In genomic region chr16:11783319-11784047, GRCh38 we compare ENCODE assay signal across 8 cellular contexts. TPM values are rescaled to one million over a fixed set of nuclear protein-coding genes. Genes with fewer than 3 reads are reported as not detected.
DNase-seq lines count a peak whose midpoint lies in the region; ATAC-seq and TF ChIP-seq lines count a peak whose summit lies in the region.

No MANE protein-coding gene starts in this region.

- no peak for TF ChIP-seq POLR2A in gastroesophageal sphincter (IDR thresholded peaks at IDR 0.05)

- peak overlapping the region; percentile 58 to 87 for H3K4me3 ChIP-seq in CD4-positive, alpha-beta memory T cell (ENCODE audit: low read length in 2 of 2)
- H3K4me3 ChIP-seq in gastroesophageal sphincter (peak overlapping the region in 1 of 2 donors; percentile 23), skeletal muscle tissue (ENCODE audit: low read length in 3 of 3) (peak overlapping the region; percentile 29 to 34 (median 31))

- H3K4me1 ChIP-seq in CD4-positive, alpha-beta memory T cell (ENCODE audit: insufficient read depth, low read length): peaks cover 75% of the 10 kb centered on the region
- H3K4me1 ChIP-seq in gastroesophageal sphincter (peaks cover 14 to 77% (median 23%) of the 10 kb centered on the region in 3 donors), skeletal muscle tissue (ENCODE audit: control insufficient read depth in 3 of 3, insufficient read depth in 3 of 3, low read length in 3 of 3) (peaks cover 25 to 27% (median 25%) of the 10 kb centered on the region in 3 donors)

- H3K4me1 Mint-ChIP-seq in CD4-positive, alpha-beta memory T cell: peaks cover 42 to 66% (median 54%) of the 10 kb centered on the region in 4 donors
- H3K4me1 Mint-ChIP-seq in IgD-negative memory B cell: peaks cover 45 to 55% (median 50%) of the 10 kb centered on the region in 3 donors
- peaks cover 73% of the 10 kb centered on the region for H3K4me1 Mint-ChIP-seq in activated T-cell treated with anti-CD3 and anti-CD28 coated beads, Interleukin-2, amount 50 U/mL, for 24 hours (ENCODE audit: low read depth)

- no peak for TF ChIP-seq EP300 in gastroesophageal sphincter (IDR thresholded peaks at IDR 0.05)

- H3K27me3 ChIP-seq in CD4-positive, alpha-beta memory T cell (ENCODE audit: insufficient read depth, low read length): no peaks in the 10 kb centered on the region
- H3K27me3 ChIP-seq in gastroesophageal sphincter (no peaks in the 10 kb centered on the region), skeletal muscle tissue (ENCODE audit: control insufficient read depth in 3 of 3, insufficient read depth in 3 of 3, low read length in 3 of 3) (no peaks in the 10 kb centered on the region)

- peaks cover 0 to 26% of the 10 kb centered on the region in 2 donors for H3K36me3 Mint-ChIP-seq in CD4-positive, alpha-beta memory T cell
- H3K36me3 Mint-ChIP-seq in IgD-negative memory B cell: peaks cover 3% of the 10 kb centered on the region
- peaks cover 44% of the 10 kb centered on the region for H3K36me3 Mint-ChIP-seq in activated T-cell treated with anti-CD3 and anti-CD28 coated beads, Interleukin-2, amount 50 U/mL, for 24 hours (ENCODE audit: low read depth)

- POLR2A ChIA-PET in CD4-positive, alpha-beta memory T cell (lab: Charles Lee; ENCODE audit: partially characterized antibody): interaction anchor here (0.9 to 8.3 kb wide), 7 partner anchors 8 to 68 kb away, joined by 3 to 155 read pairs (median 4); partner anchors contain the start of genes RSL1D1, TXNDC11 and ZC3H7A

- peak overlapping the region; percentile 11 to 38 (median 35) for H3K9ac ChIP-seq in skeletal muscle tissue (ENCODE audit: low read depth in 1 of 3, low read length in 3 of 3)

- CTCF ChIA-PET in CD4-positive, alpha-beta memory T cell (lab: Charles Lee; ENCODE audit: partially characterized antibody): interaction anchor here (0.5 to 3.3 kb wide), 3 partner anchors 10 to 49 kb away, joined by 3 to 24 read pairs (median 4); partner anchors contain the start of gene ZC3H7A

- no peaks in the 10 kb centered on the region for H3K9me3 Mint-ChIP-seq in CD4-positive, alpha-beta memory T cell
- H3K9me3 Mint-ChIP-seq in IgD-negative memory B cell: no peaks in the 10 kb centered on the region
- no peaks in the 10 kb centered on the region for H3K9me3 Mint-ChIP-seq in activated T-cell treated with anti-CD3 and anti-CD28 coated beads, Interleukin-2, amount 50 U/mL, for 24 hours

- peak; percentile 79 to 88 (median 84) for DNase-seq in CD4-positive, alpha-beta memory T cell
- peak; percentile 62 for DNase-seq in activated T-cell treated with anti-CD3 and anti-CD28 coated beads, Interleukin-2, amount 50 U/mL, for 24 hours
- DNase-seq in NCI-H345 treated with DMSO at 0.1 percent for 48 hours (lab: John Stamatoyannopoulos, UW; ENCODE audit: unreplicated experiment) (no peak), NCI-H748 (lab: John Stamatoyannopoulos, UW; ENCODE audit: unreplicated experiment) (no peak)

- no peaks in the 10 kb centered on the region for H3K9me3 ChIP-seq in CD4-positive, alpha-beta memory T cell (ENCODE audit: control insufficient read depth in 1 of 2, low read length in 2 of 2)
- no peaks in the 10 kb centered on the region for H3K9me3 ChIP-seq in gastroesophageal sphincter
- H3K9me3 ChIP-seq in skeletal muscle tissue (ENCODE audit: control insufficient read depth in 3 of 3, low read length in 3 of 3): no peaks in the 10 kb centered on the region

- no peaks in the 10 kb centered on the region for H3K27me3 Mint-ChIP-seq in CD4-positive, alpha-beta memory T cell
- H3K27me3 Mint-ChIP-seq in IgD-negative memory B cell: no peaks in the 10 kb centered on the region
- H3K27me3 Mint-ChIP-seq in activated T-cell treated with anti-CD3 and anti-CD28 coated beads, Interleukin-2, amount 50 U/mL, for 24 hours: no peaks in the 10 kb centered on the region

- peak overlapping the region; percentile 82 to 90 (median 86) for H3K4me3 Mint-ChIP-seq in CD4-positive, alpha-beta memory T cell
- H3K4me3 Mint-ChIP-seq in IgD-negative memory B cell: peak overlapping the region; percentile 82 to 94 (median 90)
- H3K4me3 Mint-ChIP-seq in activated T-cell treated with anti-CD3 and anti-CD28 coated beads, Interleukin-2, amount 50 U/mL, for 24 hours: peak overlapping the region; percentile 74

- intact Hi-C loops in CD4-positive, alpha-beta memory T cell (cut with micrococcal nuclease): loop anchor here (1.0 to 2.0 kb wide), 4 partner anchors 14 to 131 kb away; partner anchors contain the start of genes GSPT1, RSL1D1, TXNDC11 and ZC3H7A

- H3K27ac Mint-ChIP-seq in CD4-positive, alpha-beta memory T cell: peak overlapping the region; percentile 97 to 100 (median 98)
- H3K27ac Mint-ChIP-seq in IgD-negative memory B cell: peak overlapping the region; percentile 96 to 99 (median 97)
- H3K27ac Mint-ChIP-seq in activated T-cell treated with anti-CD3 and anti-CD28 coated beads, Interleukin-2, amount 50 U/mL, for 24 hours: peak overlapping the region; percentile 98

- peak overlapping the region; percentile 96 for H3K27ac ChIP-seq in CD4-positive, alpha-beta memory T cell (ENCODE audit: low read depth, low read length)
- peak overlapping the region; percentile 82 to 89 (median 88) for H3K27ac ChIP-seq in gastroesophageal sphincter
- H3K27ac ChIP-seq in skeletal muscle tissue (ENCODE audit: low read depth, low read length): peak overlapping the region; percentile 80

- peak in 1 of 4 experiments; percentile 1 for TF ChIP-seq CTCF in gastroesophageal sphincter (IDR thresholded peaks at IDR 0.05)

- ATAC-seq in GM19455 (IDR thresholded peaks at IDR 0.05; ENCODE audit: unreplicated experiment): peak; percentile 52
- peak; percentile 48 for ATAC-seq in gastroesophageal sphincter

- H3K36me3 ChIP-seq in CD4-positive, alpha-beta memory T cell (ENCODE audit: insufficient read depth, low read length): no peaks in the 10 kb centered on the region
- H3K36me3 ChIP-seq in gastroesophageal sphincter (peaks cover 0 to 15% of the 10 kb centered on the region in 2 donors), skeletal muscle tissue (ENCODE audit: control insufficient read depth in 3 of 3, insufficient read depth in 3 of 3, low read length in 3 of 3) (peaks cover 0 to 6% (median 0%) of the 10 kb centered on the region in 3 donors)

- WGBS in gastroesophageal sphincter (ENCODE audit: low coverage in 1 of 2), 2 donors: 3 to 13% methylated on average over 4 to 5 of the region's 5 CpGs

RNA-seq across cellular contexts. Expression of gene ZC3H7A, which starts 13.6 kb away (rescaled TPM):
- total RNA-seq in CD4-positive, alpha-beta memory T cell: 10 to 100 TPM; 85.0 to 92.1 TPM
- 10 to 100 TPM; 39.9 to 47.6 TPM for polyA plus RNA-seq in CD4-positive, alpha-beta memory T cell
- polyA plus RNA-seq in IgD-negative memory B cell: 37.5 TPM
- 10 to 100 TPM; 55.5 to 78.9 (median 68.4) TPM for total RNA-seq in gastroesophageal sphincter
- total RNA-seq in skeletal muscle tissue: 33.9 TPM

RNA-seq across cellular contexts. Expression of gene TXNDC11, which starts 40.8 kb away (rescaled TPM):
- 10 to 100 TPM; 51.7 to 59.8 TPM for total RNA-seq in CD4-positive, alpha-beta memory T cell
- 10 to 100 TPM; 54.7 to 62.6 TPM for polyA plus RNA-seq in CD4-positive, alpha-beta memory T cell
- polyA plus RNA-seq in IgD-negative memory B cell: 78.0 TPM
- total RNA-seq in gastroesophageal sphincter (10 to 100 TPM; 30.2 to 53.5 (median 46.4) TPM), skeletal muscle tissue (14.1 TPM)

Comparison
In these comparisons a context has a peak if more than half of its experiments do, and no peak if none do; other contexts are left out.
1. DNase-seq: peak in CD4-positive, alpha-beta memory T cell (5 of 5) and activated T-cell treated with anti-CD3 and anti-CD28 coated beads, Interleukin-2, amount 50 U/mL, for 24 hours (single experiment); none in NCI-H345 treated with DMSO at 0.1 percent for 48 hours (single experiment) and NCI-H748 (single experiment).
2. Peak in every context shown above with its lines, with median percentiles within 50 percentile points of each other: H3K27ac ChIP-seq, H3K27ac Mint-ChIP-seq and H3K4me3 Mint-ChIP-seq.